Comparison of ENCODE assay signal across 16 cellular contexts in genomic region chr5:28468121-28468520, GRCh38.
DNase-seq lines count a peak whose midpoint lies in the region; ATAC-seq and TF ChIP-seq lines count a peak whose summit lies in the region.
"Had no signal": no experiment of that assay in that cellular context is flagged by ENCODE, and none has a peak within 500 bp of the region (broad histone marks: within the 10 kb centered on the region; RNA-seq: fewer than 3 reads in every experiment).

No MANE protein-coding gene starts in this region.

- peak; percentile 2 for DNase-seq in GM20000 (ENCODE audit: low spot score)
- DNase-seq in LHCN-M2 (ENCODE audit: low read depth): peak; percentile 9
- peak; percentile 20 for DNase-seq in RPMI8226
- peak; percentile 3 for DNase-seq in myocyte (ENCODE audit: low read depth)
- no peak for DNase-seq in activated T-cell treated with anti-CD3 and anti-CD28 coated beads, Interleukin-2, amount 50 U/mL, for 1 hour
- no peak for DNase-seq in H7
- no peak for DNase-seq in body of pancreas
- DNase-seq: dorsolateral prefrontal cortex; mucosa of descending colon; ovary; stimulated activated naive CD4-positive, alpha-beta T cell treated with Interleukin-2 at 50 U/mL for 16 hours; upper lobe of right lung had no signal

- no peaks in the 10 kb centered on the region for H3K36me3 ChIP-seq in H7 (replicated peaks; ENCODE audit: control insufficient read depth, insufficient read depth, low read length)
- H3K36me3 ChIP-seq in body of pancreas (replicated peaks in 1 of 2; ENCODE audit: insufficient read depth in 1 of 2, low read depth in 2 of 2): no peaks in the 10 kb centered on the region
- H3K36me3 ChIP-seq: ovary, upper lobe of right lung had no signal

- no peaks in the 10 kb centered on the region for H3K9me3 ChIP-seq in body of pancreas
- H3K9me3 ChIP-seq: ovary, upper lobe of right lung had no signal

- ATAC-seq in GM21576 (IDR thresholded peaks at IDR 0.05; ENCODE audit: unreplicated experiment) (no peak), body of pancreas (no peak)
- ATAC-seq: mucosa of descending colon, SK-N-SH treated with all-trans-retinoic acid at 6 μM for 48 hours, upper lobe of right lung had no signal

- H3K4me3 ChIP-seq in H7 (ENCODE audit: insufficient read depth, low read depth, low read length) (no peak overlapping the region), body of pancreas (no peak overlapping the region)
- H3K4me3 ChIP-seq: dorsolateral prefrontal cortex, hepatocyte, mucosa of descending colon, ovary, skin epidermis, upper lobe of right lung had no signal

- no peak overlapping the region for H3K27ac ChIP-seq in body of pancreas
- H3K27ac ChIP-seq: dorsolateral prefrontal cortex, hepatocyte, ovary, skin epidermis, upper lobe of right lung had no signal

- no peak for TF ChIP-seq CTCF in GM20000 (IDR thresholded peaks at IDR 0.05; ENCODE audit: extremely low read depth, missing control alignments)
- TF ChIP-seq CTCF in body of pancreas (IDR thresholded peaks at IDR 0.05): no peak

- TF ChIP-seq POLR2A in body of pancreas (IDR thresholded peaks at IDR 0.05): no peak

- WGBS in body of pancreas, 2 donors: 5 to 15% methylated on average over 3 of the region's 3 CpGs

- H3K27me3 ChIP-seq in H7 (ENCODE audit: control insufficient read depth, insufficient read depth, low read length) (no peaks in the 10 kb centered on the region), body of pancreas (no peaks in the 10 kb centered on the region)
- H3K27me3 ChIP-seq: dorsolateral prefrontal cortex, hepatocyte, ovary, upper lobe of right lung had no signal

- intact Hi-C loops in body of pancreas (cut with DNase I): no loop called here

- H3K4me1 ChIP-seq in body of pancreas: no peaks in the 10 kb centered on the region
- H3K4me1 ChIP-seq: upper lobe of right lung had no signal

Comparison
In these comparisons a context has a peak if more than half of its experiments do, and no peak if none do; other contexts are left out.
1. DNase-seq: peak in GM20000 (single experiment), LHCN-M2 (single experiment), RPMI8226 (single experiment) and myocyte (single experiment); none in activated T-cell treated with anti-CD3 and anti-CD28 coated beads, Interleukin-2, amount 50 U/mL, for 1 hour (single experiment), H7 (single experiment) and body of pancreas (0 of 4).